Comparison of ENCODE assay signal across 10 cellular contexts in the genomic region with DNA sequence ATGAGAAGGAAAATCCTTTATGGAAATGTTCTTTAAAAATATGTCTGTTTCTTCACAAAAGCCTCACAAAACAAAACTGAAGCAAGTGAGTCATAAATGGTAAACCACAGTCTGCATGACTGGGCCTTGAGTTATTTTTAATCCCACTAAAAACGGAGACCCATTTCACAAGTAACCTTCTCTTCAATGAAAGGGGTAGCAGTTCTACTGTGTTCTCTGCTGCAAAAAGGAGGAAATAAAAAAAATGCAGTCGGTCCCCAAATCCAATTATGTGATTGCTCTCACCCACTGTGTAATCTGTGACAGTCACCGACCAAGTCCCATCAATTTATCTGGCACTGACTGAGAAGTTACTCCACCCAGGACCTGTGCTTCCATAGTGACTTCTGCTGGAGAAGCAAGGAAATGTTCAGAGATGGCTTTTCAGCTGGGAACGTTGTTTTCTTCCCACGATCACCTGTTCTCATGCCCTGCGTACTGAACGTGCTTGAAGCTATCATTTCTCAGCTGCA.
A peak's percentile ranks its signal among the peaks of the same experiment; 100 is the strongest.
DNase-seq lines count a peak whose midpoint lies in the region; ATAC-seq, FAIRE-seq and TF ChIP-seq lines count a peak whose summit lies in the region.
"Had no signal": no experiment of that assay in that cellular context is flagged by ENCODE, and none has a peak within 500 bp of the region (broad histone marks: within the 10 kb centered on the region; RNA-seq: fewer than 3 reads in every experiment).

No MANE protein-coding gene starts in this region.

- 66 to 68% methylated on average over 6 to 7 of the region's 7 CpGs for WGBS in gastroesophageal sphincter (ENCODE audit: low coverage in 1 of 2), 2 donors

- peak; percentile 61 for ATAC-seq in GM21381 (IDR thresholded peaks at IDR 0.05; ENCODE audit: unreplicated experiment)
- ATAC-seq in HG03521 (IDR thresholded peaks at IDR 0.05; ENCODE audit: unreplicated experiment): peak; percentile 66
- ATAC-seq in gastroesophageal sphincter: no peak
- ATAC-seq in mucosa of descending colon: no peak
- ATAC-seq: K562 had no signal

- H3K27ac ChIP-seq in gastroesophageal sphincter: no peak overlapping the region
- no peak overlapping the region for H3K27ac ChIP-seq in kidney (ENCODE audit: low read depth in 2 of 2, low read length in 2 of 2)
- H3K27ac ChIP-seq: epithelial cell of prostate had no signal

- no peak overlapping the region for H3K9ac ChIP-seq in kidney (ENCODE audit: low read length in 2 of 2)

- H3K4me3 ChIP-seq in fibroblast of the aortic adventitia (ENCODE audit: low read depth, low read length): no peak overlapping the region
- no peak overlapping the region for H3K4me3 ChIP-seq in gastroesophageal sphincter
- no peak overlapping the region for H3K4me3 ChIP-seq in kidney (ENCODE audit: low read length in 2 of 2)
- H3K4me3 ChIP-seq in mucosa of descending colon: no peak overlapping the region
- H3K4me3 ChIP-seq: K562 had no signal

- TF ChIP-seq EP300 in gastroesophageal sphincter (IDR thresholded peaks at IDR 0.05): no peak

- H3K27me3 ChIP-seq in gastroesophageal sphincter: no peaks in the 10 kb centered on the region

- H3K9me3 ChIP-seq in gastroesophageal sphincter (no peaks in the 10 kb centered on the region), kidney (ENCODE audit: control insufficient read depth in 1 of 2, low read length in 2 of 2) (no peaks in the 10 kb centered on the region), mucosa of descending colon (no peaks in the 10 kb centered on the region)

- intact Hi-C loops in kidney (cut with DNase I) (no loop called here), mucosa of descending colon (cut with DNase I, micrococcal nuclease) (no loop called here)

- peak; percentile 25 for TF ChIP-seq CTCF in fibroblast of the aortic adventitia (IDR thresholded peaks at IDR 0.05; ENCODE audit: insufficient read depth, low read length)
- TF ChIP-seq CTCF in gastroesophageal sphincter (IDR thresholded peaks at IDR 0.05): no peak
- TF ChIP-seq CTCF in kidney (IDR thresholded peaks at IDR 0.05; ENCODE audit: borderline replicate concordance, extremely low read depth, insufficient read depth): no peak
- no peak for TF ChIP-seq CTCF in mucosa of descending colon (IDR thresholded peaks at IDR 0.05)

- no peak for TF ChIP-seq POLR2A in gastroesophageal sphincter (IDR thresholded peaks at IDR 0.05)

- H3K4me1 ChIP-seq in gastroesophageal sphincter (no peaks in the 10 kb centered on the region), kidney (ENCODE audit: control insufficient read depth in 1 of 2, insufficient read depth in 1 of 2, low read depth in 1 of 2, low read length in 2 of 2) (no peaks in the 10 kb centered on the region), mucosa of descending colon (ENCODE audit: low read depth) (no peaks in the 10 kb centered on the region)

- FAIRE-seq in kidney (lab: Jason Lieb, UNC): no peak
- FAIRE-seq: K562 had no signal

- DNase-seq in GM04503 (ENCODE audit: low read depth) (peak; percentile 12), fibroblast of the aortic adventitia (ENCODE audit: low read depth) (peak; percentile 83), HUDEP-2 (lab: John Stamatoyannopoulos, UW; ENCODE audit: unreplicated experiment in 76 of 76) (no peak), kidney (no peak), mucosa of descending colon (no peak)

- H3K36me3 ChIP-seq in gastroesophageal sphincter (no peaks in the 10 kb centered on the region), kidney (ENCODE audit: control insufficient read depth in 1 of 2, insufficient read depth in 2 of 2, low read length in 2 of 2) (no peaks in the 10 kb centered on the region), mucosa of descending colon (ENCODE audit: low read depth) (no peaks in the 10 kb centered on the region)

Comparison
In these comparisons a context has a peak if more than half of its experiments do, and no peak if none do; other contexts are left out.
1. DNase-seq: peak in GM04503 (single experiment) and fibroblast of the aortic adventitia (single experiment); none in HUDEP-2 (0 of 76), kidney (single experiment) and mucosa of descending colon (0 of 3).
2. ATAC-seq: peak in GM21381 (single experiment) and HG03521 (single experiment); none in gastroesophageal sphincter (single experiment) and mucosa of descending colon (single experiment).